ENCODE assay signal across 8 cellular contexts in the genomic region with DNA sequence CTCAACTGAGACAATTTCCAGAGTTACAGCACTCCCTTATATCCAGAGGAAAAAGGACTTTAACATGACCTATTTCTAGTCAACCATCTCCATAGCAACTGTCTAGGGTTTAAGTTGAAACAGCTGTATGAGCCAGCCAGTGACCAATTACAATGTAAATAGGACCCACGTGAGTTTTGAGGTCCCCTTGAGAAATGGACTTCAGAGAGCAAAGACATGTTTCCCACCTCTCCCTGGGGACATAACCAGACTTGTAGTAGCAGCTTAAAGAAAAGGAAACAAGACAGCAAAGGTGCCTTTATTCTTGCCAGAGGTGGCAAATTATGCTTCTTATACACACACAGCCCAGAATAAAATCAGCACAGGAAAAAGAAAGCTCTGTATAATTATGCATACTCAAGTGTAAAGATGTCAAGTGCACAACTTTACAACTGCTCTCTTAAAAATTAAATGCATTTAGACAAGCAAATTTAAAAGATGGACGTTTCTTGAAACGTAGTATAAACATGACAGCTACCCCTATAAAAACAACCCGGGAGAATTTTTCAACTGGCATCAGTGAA. TPM values are rescaled to one million over a fixed set of nuclear protein-coding genes. Genes with fewer than 3 reads are reported as not detected.
DNase-seq lines count a peak whose midpoint lies in the region; ATAC-seq and TF ChIP-seq lines count a peak whose summit lies in the region.

No MANE protein-coding gene starts in this region.

- H3K9me3 ChIP-seq in thyroid gland = no peaks in the 10 kb centered on the region
- no peaks in the 10 kb centered on the region for H3K9me3 ChIP-seq in gastrocnemius medialis

- H3K4me1 Mint-ChIP-seq in activated naive CD8-positive, alpha-beta T cell (ENCODE audit: low read depth) = peaks cover 29% of the 10 kb centered on the region
- peaks cover 24% of the 10 kb centered on the region for H3K4me1 Mint-ChIP-seq in activated naive CD8-positive, alpha-beta T cell treated with anti-CD3 and anti-CD28 coated beads for 36 hours

- TF ChIP-seq POLR2A in thyroid gland (IDR thresholded peaks at IDR 0.05) = no peak
- TF ChIP-seq POLR2A in gastrocnemius medialis (IDR thresholded peaks at IDR 0.05) = no peak

- no peak for DNase-seq in activated naive CD8-positive, alpha-beta T cell treated with anti-CD3 and anti-CD28 coated beads for 36 hours
- peak; percentile 84 for DNase-seq in RPMI7951 (ENCODE audit: low read depth)
- peak; percentile 85 for DNase-seq in kidney tubule cell (ENCODE audit: low spot score)
- DNase-seq in GM19238 (ENCODE audit: insufficient read length, low spot score) = no peak
- no peak for DNase-seq in thyroid gland
- no peak for DNase-seq in gastrocnemius medialis

- H3K9me3 Mint-ChIP-seq in activated naive CD8-positive, alpha-beta T cell (ENCODE audit: low read depth) = peaks cover 3% of the 10 kb centered on the region
- H3K9me3 Mint-ChIP-seq in activated naive CD8-positive, alpha-beta T cell treated with anti-CD3 and anti-CD28 coated beads for 36 hours = peaks cover 2% of the 10 kb centered on the region

- H3K36me3 Mint-ChIP-seq in activated naive CD8-positive, alpha-beta T cell = peaks cover 13% of the 10 kb centered on the region
- peaks cover 19% of the 10 kb centered on the region for H3K36me3 Mint-ChIP-seq in activated naive CD8-positive, alpha-beta T cell treated with anti-CD3 and anti-CD28 coated beads for 36 hours

- H3K4me1 ChIP-seq in thyroid gland (peaks cover 7 to 12% of the 10 kb centered on the region in 2 donors), gastrocnemius medialis (no peaks in the 10 kb centered on the region)

- intact Hi-C loops in thyroid gland (cut with DNase I) (no loop called here), gastrocnemius medialis (cut with DNase I; ENCODE audit: low total_unique reads) (no loop called here)

- no peak overlapping the region for H3K27ac ChIP-seq in thyroid gland
- no peak overlapping the region for H3K27ac ChIP-seq in gastrocnemius medialis

- peak; percentile 89 for ATAC-seq in HG02840 (IDR thresholded peaks at IDR 0.05; ENCODE audit: low FRiP score, unreplicated experiment)
- ATAC-seq in gastrocnemius medialis = no peak

- H3K4me3 ChIP-seq in thyroid gland (replicated peaks in 1 of 3) (no peak overlapping the region), gastrocnemius medialis (no peak overlapping the region)

- WGBS in thyroid gland, 2 donors = 19 to 23% methylated on average over 4 of the region's 4 CpGs

- no peaks in the 10 kb centered on the region for H3K27me3 ChIP-seq in thyroid gland
- no peaks in the 10 kb centered on the region for H3K27me3 ChIP-seq in gastrocnemius medialis

- peak overlapping the region; percentile 82 for H3K27ac Mint-ChIP-seq in activated naive CD8-positive, alpha-beta T cell
- H3K27ac Mint-ChIP-seq in activated naive CD8-positive, alpha-beta T cell treated with anti-CD3 and anti-CD28 coated beads for 36 hours = no peak overlapping the region

- H3K36me3 ChIP-seq in thyroid gland = no peaks in the 10 kb centered on the region
- H3K36me3 ChIP-seq in gastrocnemius medialis = no peaks in the 10 kb centered on the region

- no peak overlapping the region for H3K4me3 Mint-ChIP-seq in activated naive CD8-positive, alpha-beta T cell
- H3K4me3 Mint-ChIP-seq in activated naive CD8-positive, alpha-beta T cell treated with anti-CD3 and anti-CD28 coated beads for 36 hours = no peak overlapping the region

- TF ChIP-seq CTCF in thyroid gland (IDR thresholded peaks at IDR 0.05) = no peak
- TF ChIP-seq CTCF in gastrocnemius medialis (IDR thresholded peaks at IDR 0.05 in 4 of 5, conservative IDR thresholded peaks at IDR 0.05 in 1 of 5) = no peak

- no peaks in the 10 kb centered on the region for H3K27me3 Mint-ChIP-seq in activated naive CD8-positive, alpha-beta T cell
- no peaks in the 10 kb centered on the region for H3K27me3 Mint-ChIP-seq in activated naive CD8-positive, alpha-beta T cell treated with anti-CD3 and anti-CD28 coated beads for 36 hours

- in situ Hi-C loops in gastrocnemius medialis (cut with MboI; ENCODE audit: low sequenced_read_pairs in 4 of 4) = no loop called here

RNA-seq across cellular contexts. Expression of gene SUMF1, which starts 40.2 kb away (rescaled TPM):
- total RNA-seq in activated naive CD8-positive, alpha-beta T cell treated with anti-CD3 and anti-CD28 coated beads for 36 hours = 1 to 10 TPM; 6.3 to 7.1 TPM
- 42.5 and 43.5 TPM in 2 replicates for total RNA-seq in RPMI7951 (2014; rRNA removed; shearing (Covaris generic))
- 10 to 100 TPM; 58.8 to 98.3 (median 74.5) TPM for total RNA-seq in thyroid gland
- 1 to 10 TPM; 4.4 to 9.4 (median 7.6) TPM for total RNA-seq in gastrocnemius medialis

Comparison
In these comparisons a context has a peak if more than half of its experiments do, and no peak if none do; other contexts are left out.
1. DNase-seq: peak in RPMI7951 (single experiment) and kidney tubule cell (single experiment); none in activated naive CD8-positive, alpha-beta T cell treated with anti-CD3 and anti-CD28 coated beads for 36 hours (single experiment), GM19238 (single experiment), thyroid gland (0 of 2) and gastrocnemius medialis (0 of 2).